In the genomic region with DNA sequence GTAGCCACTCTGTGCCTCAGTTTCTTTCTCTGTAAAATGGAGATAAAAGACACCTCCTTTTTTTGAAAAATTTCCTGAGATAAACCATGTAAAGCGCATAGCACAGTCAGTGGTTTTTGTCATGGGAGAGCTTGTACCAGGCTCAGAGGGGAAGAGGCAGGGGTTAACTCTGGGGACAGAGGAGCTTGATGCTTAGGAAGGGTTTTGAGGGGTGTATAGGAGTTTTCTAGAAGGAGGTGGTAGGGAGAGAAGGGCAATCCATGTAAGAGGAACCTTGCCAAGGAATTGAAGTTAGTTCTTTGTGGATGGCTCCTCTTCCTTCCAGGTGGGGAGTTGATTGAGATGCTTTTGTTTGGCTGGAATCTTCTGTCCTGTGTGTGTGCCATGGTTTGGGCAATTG, we compare ENCODE assay signal across 16 cellular contexts.
DNase-seq lines count a peak whose midpoint lies in the region; ATAC-seq and TF ChIP-seq lines count a peak whose summit lies in the region.
"Had no signal": no experiment of that assay in that cellular context is flagged by ENCODE, and none has a peak within 500 bp of the region (broad histone marks: within the 10 kb centered on the region; RNA-seq: fewer than 3 reads in every experiment).

No MANE protein-coding gene starts in this region.

- no peaks in the 10 kb centered on the region for H4K20me1 ChIP-seq in BLaER1
- H4K20me1 ChIP-seq in OCI-LY7 (ENCODE audit: insufficient read depth, low read length) = no peaks in the 10 kb centered on the region

- no peak overlapping the region for H2AFZ ChIP-seq in OCI-LY7 (ENCODE audit: low read length)

- no peak overlapping the region for H3K4me3 Mint-ChIP-seq in chondrocyte (ENCODE audit: unreplicated experiment)

- no peaks in the 10 kb centered on the region for H3K9me3 Mint-ChIP-seq in chondrocyte (ENCODE audit: low read depth)

- H3K4me1 Mint-ChIP-seq in chondrocyte (ENCODE audit: low read depth) = peaks cover 12% of the 10 kb centered on the region

- H3K4me3 ChIP-seq in BLaER1 = peak overlapping the region; percentile 57; the same call in 1 of the 2 replicates
- no peak overlapping the region for H3K4me3 ChIP-seq in OCI-LY7 (ENCODE audit: low read depth, low read length, poor library complexity, severe bottlenecking)
- H3K4me3 ChIP-seq in psoas muscle = no peak overlapping the region
- H3K4me3 ChIP-seq: HAP-1 had no signal

- BruUV-seq in OCI-LY7 (replicated peaks; lab: Mats Ljungman, UMichigan) = no TSS peak

- H3K27me3 Mint-ChIP-seq in chondrocyte (ENCODE audit: low read depth) = no peaks in the 10 kb centered on the region

- H3K27ac ChIP-seq in BLaER1 = peak overlapping the region; percentile 90
- H3K27ac ChIP-seq in OCI-LY7 (ENCODE audit: low read depth, low read length, poor library complexity, severe bottlenecking) = no peak overlapping the region
- peak overlapping the region; percentile 16 for H3K27ac ChIP-seq in psoas muscle
- H3K27ac ChIP-seq: C4-2B had no signal

- H3K9me2 ChIP-seq in OCI-LY7 (ENCODE audit: insufficient read depth, low read length) = no peaks in the 10 kb centered on the region

- H3K27ac Mint-ChIP-seq in chondrocyte (ENCODE audit: unreplicated experiment) = peak overlapping the region; percentile 65

- CTCF ChIA-PET in OCI-LY7 (lab: Charles Lee; ENCODE audit: unreplicated experiment) = no interaction called here

- ATAC-seq in psoas muscle (no peak), HG03565 (IDR thresholded peaks at IDR 0.05; ENCODE audit: unreplicated experiment) (no peak)

- no peaks in the 10 kb centered on the region for H3K9me3 ChIP-seq in BLaER1
- no peaks in the 10 kb centered on the region for H3K9me3 ChIP-seq in OCI-LY7 (ENCODE audit: low read length)
- no peaks in the 10 kb centered on the region for H3K9me3 ChIP-seq in psoas muscle
- H3K9me3 ChIP-seq: HAP-1 had no signal

- in situ Hi-C loops in G401 (cut with HindIII; ENCODE audit: low sequenced_read_pairs) = no loop called here

- DNase-seq in OCI-LY7 (ENCODE audit: low spot score) (no peak), chondrocyte (ENCODE audit: low spot score) (no peak), psoas muscle (no peak), G401 (ENCODE audit: low spot score) (no peak), DMS 273 (lab: John Stamatoyannopoulos, UW; ENCODE audit: unreplicated experiment) (no peak), OCI-M1 (lab: John Stamatoyannopoulos, UW) (no peak)
- DNase-seq: KG1, NCI-H1048, NCI-H1436 treated with DMSO at 0.1 percent for 48 hours, NCI-H2029 treated with DMSO at 0.1 percent for 48 hours, NCI-H510A, SIG-M5 had no signal

- H3K36me3 Mint-ChIP-seq in chondrocyte (ENCODE audit: low read depth) = no peaks in the 10 kb centered on the region

- no peaks in the 10 kb centered on the region for H3K79me2 ChIP-seq in OCI-LY7 (ENCODE audit: insufficient read depth, low read depth, low read length)

- H3K9ac ChIP-seq in BLaER1 = peak overlapping the region; percentile 39; the same call in 1 of the 2 replicates

- no peak for TF ChIP-seq CTCF in OCI-LY7 (conservative IDR thresholded peaks at IDR 0.05; ENCODE audit: low read length)
- TF ChIP-seq CTCF in chondrocyte (IDR thresholded peaks at IDR 0.05) = no peak
- TF ChIP-seq CTCF in psoas muscle (IDR thresholded peaks at IDR 0.05) = no peak

- intact Hi-C loops in OCI-LY7 (cut with micrococcal nuclease; ENCODE audit: unreplicated experiment) (no loop called here), psoas muscle (cut with DNase I) (no loop called here)

- H3K4me1 ChIP-seq in BLaER1 (peaks cover 96% of the 10 kb centered on the region), OCI-LY7 (ENCODE audit: insufficient read depth, low read length, poor library complexity, severe bottlenecking) (peaks cover 10% of the 10 kb centered on the region), psoas muscle (no peaks in the 10 kb centered on the region)
- H3K4me1 ChIP-seq: HAP-1 had no signal

- H3K36me3 ChIP-seq in BLaER1 (no peaks in the 10 kb centered on the region), OCI-LY7 (ENCODE audit: insufficient read depth, low read length) (no peaks in the 10 kb centered on the region), psoas muscle (ENCODE audit: insufficient read depth in 1 of 2, low read depth in 1 of 2) (no peaks in the 10 kb centered on the region)
- H3K36me3 ChIP-seq: HAP-1 had no signal

- H3K4me2 ChIP-seq in BLaER1 = peak overlapping the region; percentile 95
- peak overlapping the region; percentile 16; the same call in 1 of the 2 replicates for H3K4me2 ChIP-seq in OCI-LY7 (ENCODE audit: low read length)

- H3K27me3 ChIP-seq in BLaER1 (no peaks in the 10 kb centered on the region), psoas muscle (ENCODE audit: insufficient read depth in 3 of 3, low read length in 2 of 3) (no peaks in the 10 kb centered on the region)

- WGBS in psoas muscle, 3 donors = 95 to 96% (median 95%) methylated on average over 1 of the region's 1 CpG

- POLR2A ChIA-PET in OCI-LY7 (lab: Charles Lee) = no interaction called here
